ENCODE assay signal across 15 cellular contexts in the genomic region with DNA sequence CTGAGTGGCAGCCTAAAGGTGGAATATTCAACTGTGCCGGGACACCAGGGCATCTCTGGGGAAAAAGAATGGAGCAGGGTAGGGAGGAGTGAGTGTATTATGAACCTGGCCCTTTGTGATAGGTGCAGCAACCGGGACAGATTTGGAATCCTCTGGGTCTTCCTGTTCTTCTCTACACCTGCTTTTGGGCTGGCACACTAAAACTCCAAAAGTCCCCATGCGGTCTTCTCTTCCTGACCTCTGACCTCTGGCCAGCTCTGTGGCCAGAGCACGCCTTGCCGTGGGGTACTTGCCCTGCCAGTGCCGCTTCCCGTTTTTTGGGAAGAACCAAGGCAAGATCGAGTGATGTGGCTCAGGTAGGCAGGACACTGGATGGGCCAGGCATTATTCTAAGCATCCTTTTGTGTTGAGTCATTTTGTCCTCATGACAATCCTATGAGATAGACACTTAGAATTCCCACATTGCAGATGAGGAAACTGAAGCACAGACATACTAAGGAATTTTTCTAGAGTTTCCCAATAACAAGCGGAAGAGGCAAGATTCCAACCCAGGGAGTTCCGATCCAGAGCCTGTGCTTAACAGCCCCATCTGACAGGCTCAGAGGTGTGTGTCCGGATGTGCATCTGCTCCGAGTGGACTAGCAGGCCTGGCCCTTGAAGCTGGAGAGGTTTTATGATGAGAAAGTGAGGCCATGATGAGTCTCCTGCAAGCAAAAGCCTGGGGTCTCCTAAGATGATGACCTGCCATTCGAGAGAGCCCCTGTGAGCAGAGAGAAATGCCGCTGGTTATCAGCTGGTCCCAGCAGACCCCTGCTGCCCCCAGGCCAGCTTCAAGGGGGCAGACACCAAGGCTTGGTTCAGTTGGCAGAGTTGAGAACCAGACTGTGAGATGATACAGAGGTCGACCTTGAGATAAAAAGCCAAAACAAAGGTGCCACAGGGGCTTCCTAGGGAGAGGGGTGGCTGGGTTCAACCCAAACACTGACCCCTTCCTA.
"Had no signal": no experiment of that assay in that cellular context is flagged by ENCODE, and none has a peak within 500 bp of the region (broad histone marks: within the 10 kb centered on the region; RNA-seq: fewer than 3 reads in every experiment).

No MANE protein-coding gene starts in this region.

- H3K4me3 ChIP-seq: left ventricle myocardium inferior, uterus had no signal

- H3K27ac ChIP-seq: left ventricle myocardium inferior, uterus had no signal

- H3K9me3 Mint-ChIP-seq: activated B cell treated with CpG ODN at 0.5 μM for 24 hours; activated CD4-positive, alpha-beta T cell treated with anti-CD3 and anti-CD28 coated beads, Interleukin-2, amount 10 ng/mL, durations not matched to agents 24 days and 14 days; dendritic cell treated with granulocyte-macrophage colony-stimulating factor and Interleukin-4, amounts not matched to agents 40 ng/mL and 50 ng/mL, for 4 days; effector memory CD8-positive, alpha-beta T cell; memory B cell; natural killer cell; stimulated activated memory B cell treated with anti-CD40 and anti-IgM and Interleukin-4, amounts not matched to agents 10 μg/mL and 1 μg/mL and 100 μg/mL, for 72 hours had no signal

- H3K27me3 ChIP-seq: uterus had no signal

- ATAC-seq: activated CD8-positive, alpha-beta T cell treated with anti-CD3 and anti-CD28 coated beads, Interleukin-2, amount 10 ng/mL, durations not matched to agents 7 days and 5 days; effector memory CD8-positive, alpha-beta T cell; natural killer cell; stimulated activated memory B cell treated with anti-CD40 and anti-IgM and Interleukin-4, amounts not matched to agents 10 μg/mL and 1 μg/mL and 100 μg/mL, for 72 hours had no signal

- H3K27ac Mint-ChIP-seq: activated B cell treated with CpG ODN at 0.5 μM for 24 hours; activated CD4-positive, alpha-beta T cell treated with anti-CD3 and anti-CD28 coated beads, Interleukin-2, amount 10 ng/mL, durations not matched to agents 24 days and 14 days; activated CD8-positive, alpha-beta T cell treated with anti-CD3 and anti-CD28 coated beads, Interleukin-2, amount 10 ng/mL, durations not matched to agents 7 days and 5 days; dendritic cell treated with granulocyte-macrophage colony-stimulating factor and Interleukin-4, amounts not matched to agents 40 ng/mL and 50 ng/mL, for 4 days; effector memory CD8-positive, alpha-beta T cell; memory B cell; natural killer cell; stimulated activated memory B cell treated with anti-CD40 and anti-IgM and Interleukin-4, amounts not matched to agents 10 μg/mL and 1 μg/mL and 100 μg/mL, for 72 hours had no signal

- H3K36me3 ChIP-seq: left ventricle myocardium inferior, uterus had no signal

- H3K4me3 Mint-ChIP-seq: activated B cell treated with CpG ODN at 0.5 μM for 24 hours; activated CD4-positive, alpha-beta T cell treated with anti-CD3 and anti-CD28 coated beads, Interleukin-2, amount 10 ng/mL, durations not matched to agents 24 days and 14 days; activated CD8-positive, alpha-beta T cell treated with anti-CD3 and anti-CD28 coated beads, Interleukin-2, amount 10 ng/mL, durations not matched to agents 7 days and 5 days; dendritic cell treated with granulocyte-macrophage colony-stimulating factor and Interleukin-4, amounts not matched to agents 40 ng/mL and 50 ng/mL, for 4 days; effector memory CD8-positive, alpha-beta T cell; memory B cell; natural killer cell; stimulated activated memory B cell treated with anti-CD40 and anti-IgM and Interleukin-4, amounts not matched to agents 10 μg/mL and 1 μg/mL and 100 μg/mL, for 72 hours had no signal

- H3K4me1 Mint-ChIP-seq: activated B cell treated with CpG ODN at 0.5 μM for 24 hours; activated CD4-positive, alpha-beta T cell treated with anti-CD3 and anti-CD28 coated beads, Interleukin-2, amount 10 ng/mL, durations not matched to agents 24 days and 14 days had no signal

- H3K36me3 Mint-ChIP-seq: memory B cell; natural killer cell; stimulated activated memory B cell treated with anti-CD40 and anti-IgM and Interleukin-4, amounts not matched to agents 10 μg/mL and 1 μg/mL and 100 μg/mL, for 72 hours had no signal

- H3K4me1 ChIP-seq: uterus had no signal

- H3K9me3 ChIP-seq: left ventricle myocardium inferior, uterus had no signal

- DNase-seq: activated B cell treated with CpG ODN at 0.5 μM for 24 hours; activated CD4-positive, alpha-beta T cell treated with anti-CD3 and anti-CD28 coated beads, Interleukin-2, amount 10 ng/mL, durations not matched to agents 24 days and 14 days; activated CD8-positive, alpha-beta T cell treated with anti-CD3 and anti-CD28 coated beads, Interleukin-2, amount 10 ng/mL, durations not matched to agents 7 days and 5 days; activated naive CD4-positive, alpha-beta T cell; anterior cingulate cortex; cerebellar nuclear complex; effector memory CD8-positive, alpha-beta T cell; left ventricle myocardium inferior; natural killer cell; posterior cingulate gyrus; retina; uterus had no signal
